ENCODE assay signal across 15 cellular contexts in genomic region chr2:3463156-3463835, GRCh38. TPM values are rescaled to one million over a fixed set of nuclear protein-coding genes. Genes with fewer than 3 reads are reported as not detected.
DNase-seq lines count a peak whose midpoint lies in the region; ATAC-seq and TF ChIP-seq lines count a peak whose summit lies in the region.
"Had no signal": no experiment of that assay in that cellular context is flagged by ENCODE, and none has a peak within 500 bp of the region (broad histone marks: within the 10 kb centered on the region; RNA-seq: fewer than 3 reads in every experiment).

No MANE protein-coding gene starts in this region.

- H3K4me3 ChIP-seq in BE2C (ENCODE audit: low read depth, low read length) (no peak overlapping the region), RWPE2 (ENCODE audit: severe bottlenecking) (no peak overlapping the region), lower lobe of right lung (no peak overlapping the region), trophoblast cell (ENCODE audit: low read depth, low read length) (no peak overlapping the region)
- H3K4me3 ChIP-seq in BLaER1 treated with 17β-estradiol and CSF1 and Interleukin-3, amounts not matched to agents 10 nM and 100 nM = no peak overlapping the region
- H3K4me3 ChIP-seq: PC-9 had no signal

- no peak overlapping the region for H3K23ac ChIP-seq in trophoblast cell (ENCODE audit: low read length)

- TF ChIP-seq CTCF in BE2C (IDR thresholded peaks at IDR 0.05; ENCODE audit: low read depth, low read length) (no peak), RWPE2 (IDR thresholded peaks at IDR 0.05; ENCODE audit: poor library complexity, severe bottlenecking) (no peak), lower lobe of right lung (IDR thresholded peaks at IDR 0.05) (no peak)

- no peak overlapping the region for H3K4ac ChIP-seq in trophoblast cell (ENCODE audit: low read depth, low read length)

- H3K4me1 ChIP-seq in BE2C (peaks cover 8% of the 10 kb centered on the region), RWPE2 (ENCODE audit: insufficient read depth, poor library complexity, severe bottlenecking) (peaks cover 11% of the 10 kb centered on the region), lower lobe of right lung (peaks cover 7% of the 10 kb centered on the region), trophoblast cell (ENCODE audit: control insufficient read depth in 1 of 2, insufficient read depth in 2 of 2, low read length in 2 of 2) (peaks cover 5 to 7% of the 10 kb centered on the region in 2 experiments)
- peaks cover 20 to 64% (median 57%) of the 10 kb centered on the region in 10 experiments for H3K4me1 ChIP-seq in BLaER1 treated with 17β-estradiol and CSF1 and Interleukin-3, amounts not matched to agents 10 nM and 100 nM

- peak overlapping the region in 10 of 11 experiments; percentile 37 to 98 (median 82); a peak in 18 of 22 replicates for H3K4me2 ChIP-seq in BLaER1 treated with 17β-estradiol and CSF1 and Interleukin-3, amounts not matched to agents 10 nM and 100 nM
- no peak overlapping the region for H3K4me2 ChIP-seq in trophoblast cell (ENCODE audit: low read length)
- H3K4me2 ChIP-seq: PC-9 had no signal

- no peak overlapping the region for H2AK5ac ChIP-seq in trophoblast cell (ENCODE audit: low read length)

- H2BK5ac ChIP-seq in trophoblast cell (ENCODE audit: low read depth, low read length, poor library complexity) = no peak overlapping the region

- intact Hi-C loops in lower lobe of right lung (cut with DNase I) = no loop called here

- H4K20me1 ChIP-seq in BLaER1 treated with 17β-estradiol and CSF1 and Interleukin-3, amounts not matched to agents 10 nM and 100 nM = peaks cover 9 to 58% (median 27%) of the 10 kb centered on the region in 11 experiments; a peak in 17 of 22 replicates

- no peak overlapping the region for H2AFZ ChIP-seq in trophoblast cell (ENCODE audit: insufficient read depth, low read length, poor library complexity)
- H2AFZ ChIP-seq: PC-9 had no signal

- no peaks in the 10 kb centered on the region for H3K79me1 ChIP-seq in trophoblast cell (ENCODE audit: low read length)

- no peak overlapping the region for H2BK12ac ChIP-seq in trophoblast cell (ENCODE audit: low read length)

- ATAC-seq in RWPE2 (ENCODE audit: low read depth) (no peak), lower lobe of right lung (no peak), HG03460 (IDR thresholded peaks at IDR 0.05; ENCODE audit: unreplicated experiment) (no peak)
- ATAC-seq: SK-N-SH treated with all-trans-retinoic acid at 6 μM for 48 hours had no signal

- H3K27me3 ChIP-seq in BE2C = no peaks in the 10 kb centered on the region
- H3K27me3 ChIP-seq in BLaER1 treated with 17β-estradiol and CSF1 and Interleukin-3, amounts not matched to agents 10 nM and 100 nM = peaks cover 17 to 35% (median 24%) of the 10 kb centered on the region in 11 experiments; a peak in 19 of 22 replicates
- H3K27me3 ChIP-seq in RWPE2 (ENCODE audit: insufficient read depth, poor library complexity, severe bottlenecking) = no peaks in the 10 kb centered on the region
- H3K27me3 ChIP-seq in lower lobe of right lung (ENCODE audit: low read depth) = no peaks in the 10 kb centered on the region
- H3K27me3 ChIP-seq in trophoblast cell (ENCODE audit: insufficient read depth, low read length) = no peaks in the 10 kb centered on the region

- H3K14ac ChIP-seq in trophoblast cell (ENCODE audit: low read length) = no peak overlapping the region

- H4K91ac ChIP-seq in trophoblast cell (ENCODE audit: low read depth, low read length) = no peak overlapping the region

- H3K9me3 ChIP-seq in BE2C (no peaks in the 10 kb centered on the region), RWPE2 (ENCODE audit: severe bottlenecking) (no peaks in the 10 kb centered on the region), lower lobe of right lung (no peaks in the 10 kb centered on the region), trophoblast cell (ENCODE audit: insufficient read depth, low read depth, low read length) (no peaks in the 10 kb centered on the region)
- H3K9me3 ChIP-seq in BLaER1 treated with 17β-estradiol and CSF1 and Interleukin-3, amounts not matched to agents 10 nM and 100 nM (replicated peaks in 1 of 11) = no peaks in the 10 kb centered on the region

- H4K8ac ChIP-seq in trophoblast cell (ENCODE audit: low read depth, low read length) = no peak overlapping the region

- H3K9ac ChIP-seq in BLaER1 treated with 17β-estradiol and CSF1 and Interleukin-3, amounts not matched to agents 10 nM and 100 nM = peak overlapping the region in 7 of 11 experiments; percentile 8 to 47 (median 32); a peak in 10 of 22 replicates
- H3K9ac ChIP-seq in trophoblast cell (ENCODE audit: low read length) = no peak overlapping the region

- H3K18ac ChIP-seq in trophoblast cell (ENCODE audit: low read length) = no peak overlapping the region

- H2BK120ac ChIP-seq in trophoblast cell (ENCODE audit: insufficient read depth, low read length, poor library complexity) = no peak overlapping the region

- DNase-seq in BE2C (peak; percentile 7), RWPE2 (ENCODE audit: low spot score) (peak; percentile 42), lower lobe of right lung (peak; percentile 35), trophoblast cell (no peak), NCI-H69 (lab: John Stamatoyannopoulos, UW) (no peak), medulla oblongata (ENCODE audit: extremely low spot score) (no peak)
- DNase-seq: NCI-H1436; NCI-H2029 treated with DMSO at 0.1 percent for 48 hours; NCI-H524 treated with DMSO at 0.1 percent for 48 hours; NK-92 treated with Interleukin-12 subunit alpha and Interleukin-12 subunit beta, amount 100 ng/mL, for 24 hours; PC-9; SHP77 had no signal

- H3K79me2 ChIP-seq in trophoblast cell (ENCODE audit: control insufficient read depth, insufficient read depth, low read length, poor library complexity) = no peaks in the 10 kb centered on the region

- H4K12ac ChIP-seq in trophoblast cell (ENCODE audit: low read depth, low read length) = no peak overlapping the region

- H3K27ac ChIP-seq in BLaER1 treated with 17β-estradiol and CSF1 and Interleukin-3, amounts not matched to agents 10 nM and 100 nM = peak overlapping the region in 6 of 11 experiments; percentile 0 to 64 (median 43); a peak in 11 of 22 replicates
- H3K27ac ChIP-seq in RWPE2 (ENCODE audit: poor library complexity, severe bottlenecking) = no peak overlapping the region
- no peak overlapping the region for H3K27ac ChIP-seq in lower lobe of right lung
- H3K27ac ChIP-seq in trophoblast cell (ENCODE audit: low read depth, low read length) = no peak overlapping the region
- H3K27ac ChIP-seq: PC-9 had no signal

- no CpG with 5 or more reads among the region's 25 CpGs for WGBS in trophoblast cell (ENCODE audit: extremely low coverage, insufficient coverage, insufficient read length)

- H3K36me3 ChIP-seq in BE2C = peaks cover 14% of the 10 kb centered on the region
- H3K36me3 ChIP-seq in BLaER1 treated with 17β-estradiol and CSF1 and Interleukin-3, amounts not matched to agents 10 nM and 100 nM = peaks cover 1 to 54% (median 42%) of the 10 kb centered on the region in 11 experiments; a peak in 20 of 22 replicates
- peaks cover 14% of the 10 kb centered on the region; the same call in 1 of the 2 replicates for H3K36me3 ChIP-seq in RWPE2 (ENCODE audit: low read depth)
- H3K36me3 ChIP-seq in lower lobe of right lung = peaks cover 88% of the 10 kb centered on the region
- H3K36me3 ChIP-seq in trophoblast cell (ENCODE audit: control insufficient read depth in 1 of 2, insufficient read depth in 2 of 2, low read length in 2 of 2) = peaks cover 21 to 25% of the 10 kb centered on the region in 2 experiments

RNA-seq across cellular contexts. Expression of gene ADI1, which starts 56.0 kb away (rescaled TPM):
- polyA plus RNA-seq in BE2C (2012; ENCODE audit: insufficient read depth, insufficient read length, low read depth) = 20.7 TPM
- total RNA-seq in lower lobe of right lung = 60.2 TPM
- 45.0 and 46.2 TPM in 2 replicates for polyA plus RNA-seq in trophoblast cell (2013)

Comparison
In these comparisons a context has a peak if more than half of its experiments do, and no peak if none do; other contexts are left out.
1. DNase-seq: peak in BE2C (single experiment), RWPE2 (single experiment) and lower lobe of right lung (single experiment); none in trophoblast cell (0 of 2), NCI-H69 (single experiment) and medulla oblongata (single experiment).
2. H3K27ac ChIP-seq: peak in BLaER1 treated with 17β-estradiol and CSF1 and Interleukin-3, amounts not matched to agents 10 nM and 100 nM (6 of 11); none in RWPE2 (single experiment), lower lobe of right lung (single experiment) and trophoblast cell (single experiment).